ENCODE assay signal across 1 cellular context in the genomic region with DNA sequence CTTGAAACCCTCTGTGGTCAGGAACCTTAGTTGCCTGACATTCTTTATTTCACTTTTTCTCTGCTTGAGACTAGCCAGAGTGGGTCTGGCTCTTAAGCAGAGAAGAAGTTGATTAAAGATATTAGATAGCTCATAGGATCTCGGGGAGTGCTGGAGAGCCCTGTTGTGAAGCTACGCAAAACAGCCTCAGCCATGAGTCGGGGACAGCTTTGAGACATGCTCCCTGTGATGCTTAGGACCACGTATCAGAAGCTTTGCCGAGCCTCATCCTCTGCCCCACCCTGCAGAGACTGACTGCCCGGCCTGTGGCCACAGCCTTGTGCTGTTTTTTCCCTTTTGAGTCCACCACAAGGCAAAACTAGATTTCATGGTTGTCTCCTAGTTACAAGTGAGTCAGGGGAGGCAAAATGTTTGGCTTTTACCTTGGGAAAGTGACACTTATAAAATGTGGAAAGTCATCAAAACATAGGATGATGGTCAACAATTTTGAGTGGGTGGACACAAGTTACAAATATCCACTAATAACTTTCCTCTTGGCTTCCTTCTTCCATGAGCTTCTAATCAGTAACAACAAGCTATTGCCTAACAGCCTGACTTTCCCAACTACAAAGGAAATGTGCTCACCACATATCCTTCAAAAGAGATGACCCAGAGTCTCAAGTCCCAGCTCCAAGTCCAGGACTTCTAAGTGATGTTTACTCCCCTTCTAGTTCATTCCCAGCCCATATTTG.
TF ChIP-seq lines count a peak whose summit lies in the region.

No MANE protein-coding gene starts in this region.

TF ChIP-seq in GM23338, 12 proteins besides CTCF, POLR2A, EP300 and RAD21 (continued from another document):
- TF ChIP-seq, protein P1, sequence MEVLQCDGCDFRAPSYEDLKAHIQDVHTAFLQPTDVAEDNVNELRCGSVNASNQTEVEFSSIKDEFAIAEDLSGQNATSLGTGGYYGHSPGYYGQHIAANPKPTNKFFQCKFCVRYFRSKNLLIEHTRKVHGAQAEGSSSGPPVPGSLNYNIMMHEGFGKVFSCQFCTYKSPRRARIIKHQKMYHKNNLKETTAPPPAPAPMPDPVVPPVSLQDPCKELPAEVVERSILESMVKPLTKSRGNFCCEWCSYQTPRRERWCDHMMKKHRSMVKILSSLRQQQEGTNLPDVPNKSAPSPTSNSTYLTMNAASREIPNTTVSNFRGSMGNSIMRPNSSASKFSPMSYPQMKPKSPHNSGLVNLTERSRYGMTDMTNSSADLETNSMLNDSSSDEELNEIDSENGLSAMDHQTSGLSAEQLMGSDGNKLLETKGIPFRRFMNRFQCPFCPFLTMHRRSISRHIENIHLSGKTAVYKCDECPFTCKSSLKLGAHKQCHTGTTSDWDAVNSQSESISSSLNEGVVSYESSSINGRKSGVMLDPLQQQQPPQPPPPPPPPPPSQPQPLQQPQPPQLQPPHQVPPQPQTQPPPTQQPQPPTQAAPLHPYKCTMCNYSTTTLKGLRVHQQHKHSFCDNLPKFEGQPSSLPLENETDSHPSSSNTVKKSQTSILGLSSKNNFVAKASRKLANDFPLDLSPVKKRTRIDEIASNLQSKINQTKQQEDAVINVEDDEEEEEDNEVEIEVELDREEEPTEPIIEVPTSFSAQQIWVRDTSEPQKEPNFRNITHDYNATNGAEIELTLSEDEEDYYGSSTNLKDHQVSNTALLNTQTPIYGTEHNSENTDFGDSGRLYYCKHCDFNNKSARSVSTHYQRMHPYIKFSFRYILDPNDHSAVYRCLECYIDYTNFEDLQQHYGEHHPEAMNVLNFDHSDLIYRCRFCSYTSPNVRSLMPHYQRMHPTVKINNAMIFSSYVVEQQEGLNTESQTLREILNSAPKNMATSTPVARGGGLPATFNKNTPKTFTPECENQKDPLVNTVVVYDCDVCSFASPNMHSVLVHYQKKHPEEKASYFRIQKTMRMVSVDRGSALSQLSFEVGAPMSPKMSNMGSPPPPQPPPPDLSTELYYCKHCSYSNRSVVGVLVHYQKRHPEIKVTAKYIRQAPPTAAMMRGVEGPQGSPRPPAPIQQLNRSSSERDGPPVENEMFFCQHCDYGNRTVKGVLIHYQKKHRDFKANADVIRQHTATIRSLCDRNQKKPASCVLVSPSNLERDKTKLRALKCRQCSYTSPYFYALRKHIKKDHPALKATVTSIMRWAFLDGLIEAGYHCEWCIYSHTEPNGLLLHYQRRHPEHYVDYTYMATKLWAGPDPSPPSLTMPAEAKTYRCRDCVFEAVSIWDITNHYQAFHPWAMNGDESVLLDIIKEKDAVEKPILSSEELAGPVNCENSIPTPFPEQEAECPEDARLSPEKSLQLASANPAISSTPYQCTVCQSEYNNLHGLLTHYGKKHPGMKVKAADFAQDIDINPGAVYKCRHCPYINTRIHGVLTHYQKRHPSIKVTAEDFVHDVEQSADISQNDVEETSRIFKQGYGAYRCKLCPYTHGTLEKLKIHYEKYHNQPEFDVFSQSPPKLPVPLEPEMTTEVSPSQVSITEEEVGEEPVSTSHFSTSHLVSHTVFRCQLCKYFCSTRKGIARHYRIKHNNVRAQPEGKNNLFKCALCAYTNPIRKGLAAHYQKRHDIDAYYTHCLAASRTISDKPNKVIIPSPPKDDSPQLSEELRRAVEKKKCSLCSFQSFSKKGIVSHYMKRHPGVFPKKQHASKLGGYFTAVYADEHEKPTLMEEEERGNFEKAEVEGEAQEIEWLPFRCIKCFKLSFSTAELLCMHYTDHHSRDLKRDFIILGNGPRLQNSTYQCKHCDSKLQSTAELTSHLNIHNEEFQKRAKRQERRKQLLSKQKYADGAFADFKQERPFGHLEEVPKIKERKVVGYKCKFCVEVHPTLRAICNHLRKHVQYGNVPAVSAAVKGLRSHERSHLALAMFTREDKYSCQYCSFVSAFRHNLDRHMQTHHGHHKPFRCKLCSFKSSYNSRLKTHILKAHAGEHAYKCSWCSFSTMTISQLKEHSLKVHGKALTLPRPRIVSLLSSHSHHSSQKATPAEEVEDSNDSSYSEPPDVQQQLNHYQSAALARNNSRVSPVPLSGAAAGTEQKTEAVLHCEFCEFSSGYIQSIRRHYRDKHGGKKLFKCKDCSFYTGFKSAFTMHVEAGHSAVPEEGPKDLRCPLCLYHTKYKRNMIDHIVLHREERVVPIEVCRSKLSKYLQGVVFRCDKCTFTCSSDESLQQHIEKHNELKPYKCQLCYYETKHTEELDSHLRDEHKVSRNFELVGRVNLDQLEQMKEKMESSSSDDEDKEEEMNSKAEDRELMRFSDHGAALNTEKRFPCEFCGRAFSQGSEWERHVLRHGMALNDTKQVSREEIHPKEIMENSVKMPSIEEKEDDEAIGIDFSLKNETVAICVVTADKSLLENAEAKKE (CRISPR knock-in tag; IDR thresholded peaks at IDR 0.05), result no peak
- TF ChIP-seq CREB1 (CRISPR knock-in tag; IDR thresholded peaks at IDR 0.05; ENCODE audit: low read depth), result no peak
